ENCODE assay signal across 20 cellular contexts in the genomic region with DNA sequence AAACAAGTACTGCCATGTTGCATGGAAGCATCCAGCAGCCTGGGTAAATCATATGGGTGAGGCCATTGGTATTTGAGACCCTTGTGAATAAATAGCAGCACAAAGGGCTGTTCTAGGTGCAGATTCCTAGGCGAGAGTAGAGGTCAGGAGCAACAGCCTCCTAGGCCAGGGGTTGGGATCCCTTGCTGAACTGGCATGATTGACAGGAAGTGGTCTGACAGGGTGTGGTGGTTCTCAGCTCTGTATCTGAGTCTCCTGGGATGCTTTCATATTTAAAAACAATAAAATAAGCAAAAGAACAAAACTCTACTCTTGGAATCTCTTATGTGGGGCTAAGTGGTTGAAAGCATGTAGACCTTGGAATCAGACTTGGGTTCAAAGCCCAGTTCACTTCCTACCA. TPM values are rescaled to one million over a fixed set of nuclear protein-coding genes. Genes with fewer than 3 reads are reported as not detected.
DNase-seq lines count a peak whose midpoint lies in the region; ATAC-seq and TF ChIP-seq lines count a peak whose summit lies in the region.
"Had no signal": no experiment of that assay in that cellular context is flagged by ENCODE, and none has a peak within 500 bp of the region (broad histone marks: within the 10 kb centered on the region; RNA-seq: fewer than 3 reads in every experiment).

No MANE protein-coding gene starts in this region.

- peak; percentile 40 for DNase-seq in activated CD8-positive, alpha-beta T cell treated with anti-CD3 and anti-CD28 coated beads, Interleukin-2, amount 10 ng/mL, durations not matched to agents 7 days and 5 days
- no peak for DNase-seq in activated CD8-positive, alpha-beta T cell treated with anti-CD3 and anti-CD28 coated beads for 36 hours
- no peak for DNase-seq in naive B cell
- no peak for DNase-seq in Peyer's patch
- DNase-seq: H9, KG1, NCI-H1092, NCI-H1436 treated with DMSO at 0.1 percent for 48 hours, NCI-H2029, NCI-H226, NCI-H510A treated with DMSO at 0.1 percent for 48 hours, NCI-H748 treated with DMSO at 0.1 percent for 48 hours had no signal

- H3K36me3 ChIP-seq in BLaER1 treated with 17β-estradiol and CSF1 and Interleukin-3, amounts not matched to agents 10 nM and 100 nM, result no peaks in the 10 kb centered on the region
- no peaks in the 10 kb centered on the region for H3K36me3 ChIP-seq in Peyer's patch

- intact Hi-C loops in activated CD8-positive, alpha-beta T cell treated with anti-CD3 and anti-CD28 coated beads for 36 hours (cut with micrococcal nuclease), result no loop called here

- no peak for TF ChIP-seq POLR2A in Peyer's patch (IDR thresholded peaks at IDR 0.05)

- ATAC-seq in activated CD8-positive, alpha-beta T cell treated with anti-CD3 and anti-CD28 coated beads, Interleukin-2, amount 10 ng/mL, durations not matched to agents 7 days and 5 days, result no peak
- no peak for ATAC-seq in activated CD8-positive, alpha-beta T cell treated with anti-CD3 and anti-CD28 coated beads for 36 hours
- ATAC-seq in naive B cell (ENCODE audit: low read depth in 2 of 2), result peak; percentile 43 to 48
- no peak for ATAC-seq in GM21528 (IDR thresholded peaks at IDR 0.05; ENCODE audit: low FRiP score, unreplicated experiment)
- ATAC-seq: HepG2, Panc1, SK-N-SH treated with all-trans-retinoic acid at 6 μM for 48 hours had no signal

- peak overlapping the region in 2 of 11 experiments; percentile 8 to 23; a peak in 2 of 22 replicates for H3K27ac ChIP-seq in BLaER1 treated with 17β-estradiol and CSF1 and Interleukin-3, amounts not matched to agents 10 nM and 100 nM
- H3K27ac ChIP-seq in Peyer's patch, result no peak overlapping the region
- H3K27ac ChIP-seq: HL-60 had no signal

- POLR2A ChIA-PET in activated CD8-positive, alpha-beta T cell treated with anti-CD3 and anti-CD28 coated beads, Interleukin-2, amount 10 ng/mL, durations not matched to agents 7 days and 5 days (lab: Charles Lee), result no interaction called here
- POLR2A ChIA-PET in activated CD8-positive, alpha-beta T cell treated with anti-CD3 and anti-CD28 coated beads for 36 hours (lab: Charles Lee), result no interaction called here

- H4K20me1 ChIP-seq in BLaER1 treated with 17β-estradiol and CSF1 and Interleukin-3, amounts not matched to agents 10 nM and 100 nM, result no peaks in the 10 kb centered on the region

- H3K4me3 ChIP-seq in BLaER1 treated with 17β-estradiol and CSF1 and Interleukin-3, amounts not matched to agents 10 nM and 100 nM, result no peak overlapping the region
- no peak overlapping the region for H3K4me3 ChIP-seq in Peyer's patch

- peaks cover 14 to 21% (median 19%) of the 10 kb centered on the region in 10 experiments; a peak in 19 of 20 replicates for H3K4me1 ChIP-seq in BLaER1 treated with 17β-estradiol and CSF1 and Interleukin-3, amounts not matched to agents 10 nM and 100 nM
- H3K4me1 ChIP-seq in Peyer's patch, result peaks cover 0 to 10% (median 0%) of the 10 kb centered on the region in 4 donors

- no peak overlapping the region for H3K9ac ChIP-seq in BLaER1 treated with 17β-estradiol and CSF1 and Interleukin-3, amounts not matched to agents 10 nM and 100 nM

- H3K4me2 ChIP-seq in BLaER1 treated with 17β-estradiol and CSF1 and Interleukin-3, amounts not matched to agents 10 nM and 100 nM, result peak overlapping the region; percentile 16 to 78 (median 62)

- peak overlapping the region; percentile 43 for H3K27ac Mint-ChIP-seq in activated CD8-positive, alpha-beta T cell treated with anti-CD3 and anti-CD28 coated beads, Interleukin-2, amount 10 ng/mL, durations not matched to agents 7 days and 5 days
- no peak overlapping the region for H3K27ac Mint-ChIP-seq in activated CD8-positive, alpha-beta T cell treated with anti-CD3 and anti-CD28 coated beads for 36 hours
- peak overlapping the region; percentile 62 for H3K27ac Mint-ChIP-seq in T-helper 1 cell treated with Interleukin-12 subunit alpha and Interleukin-12 subunit beta and Interleukin-4 antibody, amounts not matched to agents 30 μg/mL and 1 μg/mL, for 36 hours
- peak overlapping the region in 1 of 6 donors; percentile 11 for H3K27ac Mint-ChIP-seq in naive B cell
- H3K27ac Mint-ChIP-seq: CD4-positive, CD25-positive, alpha-beta regulatory T cell; H9 had no signal

- TF ChIP-seq CTCF in activated CD8-positive, alpha-beta T cell treated with anti-CD3 and anti-CD28 coated beads for 36 hours (IDR thresholded peaks at IDR 0.05), result no peak
- TF ChIP-seq CTCF in Peyer's patch (IDR thresholded peaks at IDR 0.05), result no peak

- peaks cover 14% of the 10 kb centered on the region for H3K27me3 Mint-ChIP-seq in activated CD8-positive, alpha-beta T cell treated with anti-CD3 and anti-CD28 coated beads, Interleukin-2, amount 10 ng/mL, durations not matched to agents 7 days and 5 days (ENCODE audit: low read depth)
- peaks cover 2% of the 10 kb centered on the region for H3K27me3 Mint-ChIP-seq in activated CD8-positive, alpha-beta T cell treated with anti-CD3 and anti-CD28 coated beads for 36 hours
- peaks cover 17% of the 10 kb centered on the region for H3K27me3 Mint-ChIP-seq in T-helper 1 cell treated with Interleukin-12 subunit alpha and Interleukin-12 subunit beta and Interleukin-4 antibody, amounts not matched to agents 30 μg/mL and 1 μg/mL, for 36 hours (ENCODE audit: low read depth)
- peaks cover 0 to 5% (median 0%) of the 10 kb centered on the region in 3 donors for H3K27me3 Mint-ChIP-seq in naive B cell

- CTCF ChIA-PET in activated CD8-positive, alpha-beta T cell treated with anti-CD3 and anti-CD28 coated beads, Interleukin-2, amount 10 ng/mL, durations not matched to agents 7 days and 5 days (lab: Charles Lee), result interaction anchor here (1.3 to 1.5 kb wide), 2 partner anchors 9 to 50 kb away, joined by 3 to 7 read pairs; no protein-coding TSS in a partner anchor
- CTCF ChIA-PET in activated CD8-positive, alpha-beta T cell treated with anti-CD3 and anti-CD28 coated beads for 36 hours (lab: Charles Lee), result interaction anchor here (1.2 to 1.9 kb wide), 4 partner anchors 10 to 48 kb away, joined by 3 to 7 read pairs (median 4); no protein-coding TSS in a partner anchor

- H3K4me1 Mint-ChIP-seq in activated CD8-positive, alpha-beta T cell treated with anti-CD3 and anti-CD28 coated beads, Interleukin-2, amount 10 ng/mL, durations not matched to agents 7 days and 5 days (ENCODE audit: low read depth), result peaks cover 13% of the 10 kb centered on the region
- peaks cover 8% of the 10 kb centered on the region for H3K4me1 Mint-ChIP-seq in activated CD8-positive, alpha-beta T cell treated with anti-CD3 and anti-CD28 coated beads for 36 hours (ENCODE audit: low read depth)
- peaks cover 18% of the 10 kb centered on the region for H3K4me1 Mint-ChIP-seq in T-helper 1 cell treated with Interleukin-12 subunit alpha and Interleukin-12 subunit beta and Interleukin-4 antibody, amounts not matched to agents 30 μg/mL and 1 μg/mL, for 36 hours (ENCODE audit: low read depth)
- H3K4me1 Mint-ChIP-seq in naive B cell, result peaks cover 25 to 30% (median 25%) of the 10 kb centered on the region in 3 donors

- H3K9me3 Mint-ChIP-seq in activated CD8-positive, alpha-beta T cell treated with anti-CD3 and anti-CD28 coated beads, Interleukin-2, amount 10 ng/mL, durations not matched to agents 7 days and 5 days (ENCODE audit: insufficient read depth), result no peaks in the 10 kb centered on the region
- H3K9me3 Mint-ChIP-seq in activated CD8-positive, alpha-beta T cell treated with anti-CD3 and anti-CD28 coated beads for 36 hours, result no peaks in the 10 kb centered on the region
- H3K9me3 Mint-ChIP-seq in T-helper 1 cell treated with Interleukin-12 subunit alpha and Interleukin-12 subunit beta and Interleukin-4 antibody, amounts not matched to agents 30 μg/mL and 1 μg/mL, for 36 hours, result no peaks in the 10 kb centered on the region
- H3K9me3 Mint-ChIP-seq in naive B cell, result no peaks in the 10 kb centered on the region
- H3K9me3 Mint-ChIP-seq: CD4-positive, CD25-positive, alpha-beta regulatory T cell; H9 had no signal

- no peaks in the 10 kb centered on the region for H3K27me3 ChIP-seq in BLaER1 treated with 17β-estradiol and CSF1 and Interleukin-3, amounts not matched to agents 10 nM and 100 nM
- H3K27me3 ChIP-seq in Peyer's patch, result no peaks in the 10 kb centered on the region

- no peak overlapping the region for H3K4me3 Mint-ChIP-seq in activated CD8-positive, alpha-beta T cell treated with anti-CD3 and anti-CD28 coated beads, Interleukin-2, amount 10 ng/mL, durations not matched to agents 7 days and 5 days
- no peak overlapping the region for H3K4me3 Mint-ChIP-seq in activated CD8-positive, alpha-beta T cell treated with anti-CD3 and anti-CD28 coated beads for 36 hours
- H3K4me3 Mint-ChIP-seq in T-helper 1 cell treated with Interleukin-12 subunit alpha and Interleukin-12 subunit beta and Interleukin-4 antibody, amounts not matched to agents 30 μg/mL and 1 μg/mL, for 36 hours, result no peak overlapping the region
- H3K4me3 Mint-ChIP-seq in naive B cell, result peak overlapping the region in 6 of 8 donors; percentile 29 to 80 (median 56)
- H3K4me3 Mint-ChIP-seq: CD4-positive, CD25-positive, alpha-beta regulatory T cell; H9 had no signal

- no peaks in the 10 kb centered on the region for H3K9me3 ChIP-seq in BLaER1 treated with 17β-estradiol and CSF1 and Interleukin-3, amounts not matched to agents 10 nM and 100 nM (replicated peaks in 1 of 11)
- H3K9me3 ChIP-seq in Peyer's patch, result no peaks in the 10 kb centered on the region

- no peaks in the 10 kb centered on the region for H3K36me3 Mint-ChIP-seq in activated CD8-positive, alpha-beta T cell treated with anti-CD3 and anti-CD28 coated beads, Interleukin-2, amount 10 ng/mL, durations not matched to agents 7 days and 5 days (ENCODE audit: low read depth)
- no peaks in the 10 kb centered on the region for H3K36me3 Mint-ChIP-seq in activated CD8-positive, alpha-beta T cell treated with anti-CD3 and anti-CD28 coated beads for 36 hours (ENCODE audit: low read depth)
- H3K36me3 Mint-ChIP-seq in T-helper 1 cell treated with Interleukin-12 subunit alpha and Interleukin-12 subunit beta and Interleukin-4 antibody, amounts not matched to agents 30 μg/mL and 1 μg/mL, for 36 hours (ENCODE audit: low read depth), result no peaks in the 10 kb centered on the region
- no peaks in the 10 kb centered on the region for H3K36me3 Mint-ChIP-seq in naive B cell
- H3K36me3 Mint-ChIP-seq: CD4-positive, CD25-positive, alpha-beta regulatory T cell had no signal

RNA-seq across cellular contexts. Expression of gene INSC, which starts 35.8 kb away (rescaled TPM):
- under 1 TPM; 0.13 to 0.34 TPM for total RNA-seq in activated CD8-positive, alpha-beta T cell treated with anti-CD3 and anti-CD28 coated beads, Interleukin-2, amount 10 ng/mL, durations not matched to agents 7 days and 5 days
- total RNA-seq in activated CD8-positive, alpha-beta T cell treated with anti-CD3 and anti-CD28 coated beads for 36 hours, result 1 to 10 TPM in 1 of 2 experiments, under 1 TPM in 1; 0.74 to 1.4 TPM
- not detected for polyA plus RNA-seq in naive B cell (ENCODE audit: low read depth in 6 of 6)
- 10 to 100 TPM in 1 of 4 donors, 1 to 10 TPM in 3; 3.0 to 28.1 (median 6.8) TPM for total RNA-seq in Peyer's patch
- total RNA-seq: CD4-positive, CD25-positive, alpha-beta regulatory T cell; H9; HepG2 had no signal

Comparison
In these comparisons a context has a peak if more than half of its experiments do, and no peak if none do; other contexts are left out.
1. ATAC-seq: peak in naive B cell (2 of 2); none in activated CD8-positive, alpha-beta T cell treated with anti-CD3 and anti-CD28 coated beads, Interleukin-2, amount 10 ng/mL, durations not matched to agents 7 days and 5 days (single experiment), activated CD8-positive, alpha-beta T cell treated with anti-CD3 and anti-CD28 coated beads for 36 hours (single experiment) and GM21528 (single experiment).
2. H3K4me3 Mint-ChIP-seq: peak in naive B cell (6 of 8); none in activated CD8-positive, alpha-beta T cell treated with anti-CD3 and anti-CD28 coated beads, Interleukin-2, amount 10 ng/mL, durations not matched to agents 7 days and 5 days (single experiment), activated CD8-positive, alpha-beta T cell treated with anti-CD3 and anti-CD28 coated beads for 36 hours (single experiment) and T-helper 1 cell treated with Interleukin-12 subunit alpha and Interleukin-12 subunit beta and Interleukin-4 antibody, amounts not matched to agents 30 μg/mL and 1 μg/mL, for 36 hours (single experiment).